1 cellular context compared by ENCODE assay signal in genomic region chr17:38871992-38872605, GRCh38.
TF ChIP-seq lines count a peak whose summit lies in the region.

No MANE protein-coding gene starts in this region.

TF ChIP-seq in endothelial cell of umbilical vein, 7 proteins besides CTCF, POLR2A, EP300 and RAD21 (continued from another document):
- TF ChIP-seq GATA2 (IDR thresholded peaks at IDR 0.05; ENCODE audit: insufficient read depth, insufficient read length, low read depth, low read length) (no peak), MAX (IDR thresholded peaks at IDR 0.05; ENCODE audit: insufficient read depth, insufficient read length) (no peak), FOS (IDR thresholded peaks at IDR 0.05; ENCODE audit: borderline replicate concordance, insufficient read depth, low read length) (no peak), EZH2 (IDR thresholded peaks at IDR 0.05; ENCODE audit: borderline replicate concordance, low read depth, low read length, severe bottlenecking) (no peak), MYC (IDR thresholded peaks at IDR 0.05; ENCODE audit: low read depth, low read length) (no peak)
